Comparison of ENCODE assay signal across 8 cellular contexts in the genomic region with DNA sequence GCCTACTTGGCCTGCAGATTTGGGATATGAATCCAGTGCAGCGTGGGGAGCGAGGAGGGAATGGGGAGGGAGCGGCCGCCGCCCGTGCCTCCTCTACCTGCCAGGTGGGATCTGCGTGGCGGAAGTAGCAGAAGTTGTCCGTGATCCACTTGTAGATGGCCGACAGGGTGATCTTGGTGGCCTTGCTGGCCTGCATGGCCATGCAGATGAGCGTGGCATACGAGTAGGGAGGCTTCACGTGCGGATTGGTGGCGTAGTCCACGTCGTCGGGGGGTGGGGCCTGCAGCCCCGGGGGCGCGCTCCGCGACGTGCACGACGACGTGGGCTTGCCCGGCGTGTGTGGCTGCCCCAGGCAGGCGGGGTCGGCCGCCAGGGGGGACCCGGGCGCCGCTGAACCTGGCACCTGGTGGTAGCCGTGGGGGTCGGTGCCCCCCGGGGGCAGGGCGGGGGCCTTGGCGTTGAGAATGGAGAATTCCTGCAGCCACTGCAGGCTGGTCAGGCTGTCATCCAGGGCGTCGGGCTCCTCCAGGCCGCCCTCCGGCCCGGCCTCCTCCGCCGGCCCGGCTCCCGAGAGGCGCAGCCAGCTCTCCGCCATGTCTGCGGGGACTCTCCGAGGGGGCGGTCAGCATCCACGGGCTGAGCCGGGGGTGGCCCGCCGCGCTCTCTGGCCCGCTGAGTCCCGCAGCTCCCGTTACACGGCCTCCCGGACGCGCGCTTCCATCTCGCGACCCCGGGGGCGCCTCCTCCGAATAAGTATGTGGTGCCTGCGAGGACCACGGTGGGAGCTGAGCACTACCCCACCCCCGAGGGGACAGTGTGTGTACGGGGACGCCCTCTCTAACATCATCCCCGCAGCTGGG. TPM values are rescaled to one million over a fixed set of nuclear protein-coding genes. Genes with fewer than 3 reads are reported as not detected.
A peak's percentile ranks its signal among the peaks of the same experiment; 100 is the strongest.
DNase-seq lines count a peak whose midpoint lies in the region; TF ChIP-seq lines count a peak whose summit lies in the region.

No MANE protein-coding gene starts in this region.

- POLR2A ChIA-PET in activated CD4-positive, alpha-beta memory T cell treated with anti-CD3 and anti-CD28 coated beads for 36 hours (lab: Charles Lee) = interaction anchor here (3.8 kb wide), 1 partner anchor 132 kb away, joined by 24 read pairs; no protein-coding TSS in a partner anchor
- POLR2A ChIA-PET in activated CD4-positive, alpha-beta memory T cell treated with anti-CD3 and anti-CD28 coated beads, Interleukin-2, amount 10 ng/mL, durations not matched to agents 7 days and 5 days (lab: Charles Lee) = interaction anchor here (1.0 to 8.1 kb wide), 5 partner anchors 24 to 131 kb away, joined by 3 to 173 read pairs (median 24); a partner anchor contains a TSS

- H3K4me1 ChIP-seq in subcutaneous abdominal adipose tissue (ENCODE audit: control insufficient read depth in 5 of 5, insufficient read depth in 5 of 5, low read length in 5 of 5) = peaks cover 2 to 60% (median 50%) of the 10 kb centered on the region in 5 donors

- no peaks in the 10 kb centered on the region for H3K36me3 Mint-ChIP-seq in activated CD4-positive, alpha-beta memory T cell treated with anti-CD3 and anti-CD28 coated beads for 36 hours
- peaks cover 4% of the 10 kb centered on the region for H3K36me3 Mint-ChIP-seq in activated CD4-positive, alpha-beta memory T cell treated with anti-CD3 and anti-CD28 coated beads, Interleukin-2, amount 10 ng/mL, durations not matched to agents 7 days and 5 days (ENCODE audit: low read depth)
- H3K36me3 Mint-ChIP-seq in Calu3 (ENCODE audit: insufficient read depth, unreplicated experiment) = peaks cover 17% of the 10 kb centered on the region

- no peak overlapping the region for H3K27ac ChIP-seq in subcutaneous abdominal adipose tissue (ENCODE audit: low read depth, low read length)

- no peaks in the 10 kb centered on the region for H3K9me3 ChIP-seq in subcutaneous abdominal adipose tissue (ENCODE audit: control insufficient read depth in 5 of 5, low read length in 5 of 5)

- H3K4me1 Mint-ChIP-seq in activated CD4-positive, alpha-beta memory T cell treated with anti-CD3 and anti-CD28 coated beads for 36 hours (ENCODE audit: low read depth) = peaks cover 42% of the 10 kb centered on the region
- peaks cover 51% of the 10 kb centered on the region for H3K4me1 Mint-ChIP-seq in activated CD4-positive, alpha-beta memory T cell treated with anti-CD3 and anti-CD28 coated beads, Interleukin-2, amount 10 ng/mL, durations not matched to agents 7 days and 5 days
- peaks cover 14% of the 10 kb centered on the region for H3K4me1 Mint-ChIP-seq in Calu3 (ENCODE audit: low read depth, unreplicated experiment)

- H3K27me3 ChIP-seq in subcutaneous abdominal adipose tissue (ENCODE audit: control insufficient read depth in 5 of 5, insufficient read depth in 4 of 5, low read length in 5 of 5) = peaks cover 26 to 53% (median 46%) of the 10 kb centered on the region in 5 donors

- H3K36me3 ChIP-seq in subcutaneous abdominal adipose tissue (ENCODE audit: control insufficient read depth in 5 of 5, insufficient read depth in 5 of 5, low read length in 5 of 5) = peaks cover 0 to 5% (median 3%) of the 10 kb centered on the region in 5 donors

- no TSS peak for BruUV-seq in Calu3 (replicated peaks; lab: Mats Ljungman, UMichigan)

- H3K4me3 Mint-ChIP-seq in activated CD4-positive, alpha-beta memory T cell treated with anti-CD3 and anti-CD28 coated beads for 36 hours = peak overlapping the region; percentile 45
- no peak overlapping the region for H3K4me3 Mint-ChIP-seq in activated CD4-positive, alpha-beta memory T cell treated with anti-CD3 and anti-CD28 coated beads, Interleukin-2, amount 10 ng/mL, durations not matched to agents 7 days and 5 days
- no peak overlapping the region for H3K4me3 Mint-ChIP-seq in Calu3 (ENCODE audit: low read depth, unreplicated experiment)

- H3K4me3 ChIP-seq in subcutaneous abdominal adipose tissue (ENCODE audit: low read depth in 1 of 5, low read length in 5 of 5) = peak overlapping the region in 3 of 5 donors; percentile 5 to 46 (median 31)

- CTCF ChIA-PET in activated CD4-positive, alpha-beta memory T cell treated with anti-CD3 and anti-CD28 coated beads for 36 hours (lab: Charles Lee) = interaction anchor here (0.9 to 4.1 kb wide), 5 partner anchors 16 to 140 kb away, joined by 3 to 28 read pairs (median 4); no protein-coding TSS in a partner anchor
- CTCF ChIA-PET in activated CD4-positive, alpha-beta memory T cell treated with anti-CD3 and anti-CD28 coated beads, Interleukin-2, amount 10 ng/mL, durations not matched to agents 7 days and 5 days (lab: Charles Lee) = no interaction called here
- CTCF ChIA-PET in Calu3 (lab: Charles Lee) = no interaction called here

- intact Hi-C loops in activated CD4-positive, alpha-beta memory T cell treated with anti-CD3 and anti-CD28 coated beads for 36 hours (cut with micrococcal nuclease) = loop anchor here (10.0 kb wide), 1 partner anchor 245 kb away; a partner anchor contains a TSS
- intact Hi-C loops in Calu3 (cut with micrococcal nuclease; ENCODE audit: unreplicated experiment) = no loop called here

- H3K27ac Mint-ChIP-seq in activated CD4-positive, alpha-beta memory T cell treated with anti-CD3 and anti-CD28 coated beads for 36 hours = no peak overlapping the region
- no peak overlapping the region for H3K27ac Mint-ChIP-seq in activated CD4-positive, alpha-beta memory T cell treated with anti-CD3 and anti-CD28 coated beads, Interleukin-2, amount 10 ng/mL, durations not matched to agents 7 days and 5 days
- H3K27ac Mint-ChIP-seq in Calu3 (ENCODE audit: unreplicated experiment) = no peak overlapping the region

- no peak for TF ChIP-seq CTCF in Calu3 (IDR thresholded peaks at IDR 0.05; ENCODE audit: unreplicated experiment)

- peaks cover 8% of the 10 kb centered on the region for H3K27me3 Mint-ChIP-seq in activated CD4-positive, alpha-beta memory T cell treated with anti-CD3 and anti-CD28 coated beads for 36 hours
- H3K27me3 Mint-ChIP-seq in activated CD4-positive, alpha-beta memory T cell treated with anti-CD3 and anti-CD28 coated beads, Interleukin-2, amount 10 ng/mL, durations not matched to agents 7 days and 5 days = peaks cover 14% of the 10 kb centered on the region
- peaks cover 13% of the 10 kb centered on the region for H3K27me3 Mint-ChIP-seq in Calu3 (ENCODE audit: unreplicated experiment)

- no peak overlapping the region for H3K9ac ChIP-seq in subcutaneous abdominal adipose tissue (ENCODE audit: low read length in 5 of 5)

- DNase-seq in activated CD4-positive, alpha-beta memory T cell treated with anti-CD3 and anti-CD28 coated beads for 36 hours = peak; percentile 47
- no peak for DNase-seq in activated CD4-positive, alpha-beta memory T cell treated with anti-CD3 and anti-CD28 coated beads, Interleukin-2, amount 10 ng/mL, durations not matched to agents 7 days and 5 days
- peak; percentile 31 for DNase-seq in activated naive CD4-positive, alpha-beta T cell treated with Interleukin-2 at 50 U/mL for 16 hours
- peak; percentile 87 for DNase-seq in left kidney (ENCODE audit: low read depth, low spot score)
- DNase-seq in NCI-H226 = no peak
- DNase-seq in Calu3 = no peak
- no peak for DNase-seq in SHP77 (lab: John Stamatoyannopoulos, UW)

- no peaks in the 10 kb centered on the region for H3K9me3 Mint-ChIP-seq in activated CD4-positive, alpha-beta memory T cell treated with anti-CD3 and anti-CD28 coated beads for 36 hours
- no peaks in the 10 kb centered on the region for H3K9me3 Mint-ChIP-seq in activated CD4-positive, alpha-beta memory T cell treated with anti-CD3 and anti-CD28 coated beads, Interleukin-2, amount 10 ng/mL, durations not matched to agents 7 days and 5 days
- no peaks in the 10 kb centered on the region for H3K9me3 Mint-ChIP-seq in Calu3 (ENCODE audit: low read depth, unreplicated experiment)

RNA-seq across cellular contexts. Expression of a gene that starts 1.0 kb away (rescaled TPM):
- total RNA-seq in activated CD4-positive, alpha-beta memory T cell treated with anti-CD3 and anti-CD28 coated beads for 36 hours = under 1 TPM; 0.22 to 0.29 TPM
- under 1 TPM; 0.13 to 0.15 TPM for total RNA-seq in activated CD4-positive, alpha-beta memory T cell treated with anti-CD3 and anti-CD28 coated beads, Interleukin-2, amount 10 ng/mL, durations not matched to agents 7 days and 5 days
- total RNA-seq in Calu3 (2022) = 0.15 TPM in 1 of 2 replicates, not detected in the other

RNA-seq across cellular contexts. Expression of a gene that starts 36.4 kb away (rescaled TPM):
- total RNA-seq in activated CD4-positive, alpha-beta memory T cell treated with anti-CD3 and anti-CD28 coated beads for 36 hours = 10 to 100 TPM; 63.3 to 66.0 TPM
- 100 to 1,000 TPM; 119 to 120 TPM for total RNA-seq in activated CD4-positive, alpha-beta memory T cell treated with anti-CD3 and anti-CD28 coated beads, Interleukin-2, amount 10 ng/mL, durations not matched to agents 7 days and 5 days
- 122 and 137 TPM in 2 replicates for total RNA-seq in Calu3 (2022)

Comparison
In these comparisons a context has a peak if more than half of its experiments do, and no peak if none do; other contexts are left out.
1. DNase-seq: peak in activated CD4-positive, alpha-beta memory T cell treated with anti-CD3 and anti-CD28 coated beads for 36 hours (single experiment), activated naive CD4-positive, alpha-beta T cell treated with Interleukin-2 at 50 U/mL for 16 hours (single experiment) and left kidney (single experiment); none in activated CD4-positive, alpha-beta memory T cell treated with anti-CD3 and anti-CD28 coated beads, Interleukin-2, amount 10 ng/mL, durations not matched to agents 7 days and 5 days (single experiment), NCI-H226 (single experiment), Calu3 (single experiment) and SHP77 (0 of 2).